Comparison of ENCODE assay signal across 20 cellular contexts in genomic region chr1:4512622-4513021, GRCh38.
DNase-seq lines count a peak whose midpoint lies in the region; FAIRE-seq and TF ChIP-seq lines count a peak whose summit lies in the region.
"Had no signal": no experiment of that assay in that cellular context is flagged by ENCODE, and none has a peak within 500 bp of the region (broad histone marks: within the 10 kb centered on the region; RNA-seq: fewer than 3 reads in every experiment).

No MANE protein-coding gene starts in this region.

- H3K4me1 ChIP-seq in BLaER1 treated with 17β-estradiol and CSF1 and Interleukin-3, amounts not matched to agents 10 nM and 100 nM, result peaks cover 0 to 50% (median 45%) of the 10 kb centered on the region in 10 experiments; a peak in 17 of 20 replicates
- H3K4me1 ChIP-seq in kidney (ENCODE audit: control insufficient read depth in 1 of 2, insufficient read depth in 1 of 2, low read depth in 1 of 2, low read length in 2 of 2), result peaks cover 0 to 10% of the 10 kb centered on the region in 2 donors
- H3K4me1 ChIP-seq in effector memory CD4-positive, alpha-beta T cell (ENCODE audit: control insufficient read depth, insufficient read depth, low read length, poor library complexity, severe bottlenecking), result no peaks in the 10 kb centered on the region
- H3K4me1 ChIP-seq: colonic mucosa had no signal

- peaks cover 0 to 59% (median 26%) of the 10 kb centered on the region in 11 experiments; a peak in 14 of 22 replicates for H4K20me1 ChIP-seq in BLaER1 treated with 17β-estradiol and CSF1 and Interleukin-3, amounts not matched to agents 10 nM and 100 nM

- peak overlapping the region in 2 of 11 experiments; percentile 28 to 33; a peak in 2 of 22 replicates for H3K9ac ChIP-seq in BLaER1 treated with 17β-estradiol and CSF1 and Interleukin-3, amounts not matched to agents 10 nM and 100 nM
- no peak overlapping the region for H3K9ac ChIP-seq in kidney (ENCODE audit: low read length in 2 of 2)

- no peak overlapping the region for H3K27ac ChIP-seq in BLaER1 treated with 17β-estradiol and CSF1 and Interleukin-3, amounts not matched to agents 10 nM and 100 nM
- H3K27ac ChIP-seq in cingulate gyrus (ENCODE audit: low read depth, low read length) (peak overlapping the region; percentile 60), kidney (ENCODE audit: low read depth in 2 of 2, low read length in 2 of 2) (peak overlapping the region; percentile 77 to 88)
- H3K27ac ChIP-seq in effector memory CD4-positive, alpha-beta T cell (ENCODE audit: insufficient read depth, low read length, poor library complexity, severe bottlenecking), result no peak overlapping the region
- H3K27ac ChIP-seq: colonic mucosa had no signal

- no peaks in the 10 kb centered on the region for H3K36me3 ChIP-seq in BLaER1 treated with 17β-estradiol and CSF1 and Interleukin-3, amounts not matched to agents 10 nM and 100 nM
- no peaks in the 10 kb centered on the region for H3K36me3 ChIP-seq in kidney (ENCODE audit: control insufficient read depth in 1 of 2, insufficient read depth in 2 of 2, low read length in 2 of 2)
- no peaks in the 10 kb centered on the region for H3K36me3 ChIP-seq in effector memory CD4-positive, alpha-beta T cell (ENCODE audit: control insufficient read depth, insufficient read depth, low read length)
- H3K36me3 ChIP-seq: colonic mucosa had no signal

- intact Hi-C loops in kidney (cut with DNase I), result no loop called here

- TF ChIP-seq CTCF in kidney (IDR thresholded peaks at IDR 0.05; ENCODE audit: borderline replicate concordance, extremely low read depth, insufficient read depth), result no peak

- H3K4me3 ChIP-seq in BLaER1 treated with 17β-estradiol and CSF1 and Interleukin-3, amounts not matched to agents 10 nM and 100 nM, result no peak overlapping the region
- no peak overlapping the region for H3K4me3 ChIP-seq in kidney (ENCODE audit: low read length in 2 of 2)
- H3K4me3 ChIP-seq in effector memory CD4-positive, alpha-beta T cell (ENCODE audit: insufficient read depth, low read depth, low read length, poor library complexity, severe bottlenecking), result no peak overlapping the region
- H3K4me3 ChIP-seq: colonic mucosa had no signal

- FAIRE-seq in kidney (lab: Jason Lieb, UNC), result no peak
- FAIRE-seq: G401.6, TTC549 had no signal

- peaks cover 47 to 79% (median 63%) of the 10 kb centered on the region in 11 experiments for H3K27me3 ChIP-seq in BLaER1 treated with 17β-estradiol and CSF1 and Interleukin-3, amounts not matched to agents 10 nM and 100 nM
- no peaks in the 10 kb centered on the region for H3K27me3 ChIP-seq in effector memory CD4-positive, alpha-beta T cell (replicated peaks; ENCODE audit: control insufficient read depth, insufficient read depth, low read length, poor library complexity, severe bottlenecking)
- H3K27me3 ChIP-seq: colonic mucosa had no signal

- DNase-seq in kidney (peak; percentile 85), pons (ENCODE audit: low spot score) (peak; percentile 9), NCI-H2196 (lab: John Stamatoyannopoulos, UW; ENCODE audit: unreplicated experiment) (no peak), NK-92 (lab: John Stamatoyannopoulos, UW; ENCODE audit: unreplicated experiment) (no peak), glomerular visceral epithelial cell (ENCODE audit: extremely low spot score) (no peak)
- no peak for DNase-seq in effector memory CD4-positive, alpha-beta T cell
- DNase-seq: ACHN; activated CD4-positive, alpha-beta T cell treated with anti-CD3 and anti-CD28 coated beads for 48 hours; CD4-positive, CD25-positive, alpha-beta regulatory T cell; colonic mucosa; islet precursor cell; NCI-H1105 treated with DMSO at 0.1 percent for 48 hours; NCI-H2107; NCI-H526 treated with DMSO at 0.1 percent for 48 hours; SIG-M5; T-cell had no signal

- no peaks in the 10 kb centered on the region for H3K9me3 ChIP-seq in BLaER1 treated with 17β-estradiol and CSF1 and Interleukin-3, amounts not matched to agents 10 nM and 100 nM (replicated peaks in 1 of 11)
- H3K9me3 ChIP-seq in kidney (ENCODE audit: control insufficient read depth in 1 of 2, low read length in 2 of 2), result no peaks in the 10 kb centered on the region
- H3K9me3 ChIP-seq in effector memory CD4-positive, alpha-beta T cell (ENCODE audit: control insufficient read depth, low read length), result no peaks in the 10 kb centered on the region
- H3K9me3 ChIP-seq: colonic mucosa had no signal

- H3K4me2 ChIP-seq in BLaER1 treated with 17β-estradiol and CSF1 and Interleukin-3, amounts not matched to agents 10 nM and 100 nM, result peak overlapping the region; percentile 7 to 79 (median 62); a peak in 18 of 22 replicates

Comparison
In these comparisons a context has a peak if more than half of its experiments do, and no peak if none do; other contexts are left out.
1. H3K27ac ChIP-seq: peak in cingulate gyrus (single experiment) and kidney (2 of 2); none in BLaER1 treated with 17β-estradiol and CSF1 and Interleukin-3, amounts not matched to agents 10 nM and 100 nM (0 of 11) and effector memory CD4-positive, alpha-beta T cell (single experiment).
2. DNase-seq: peak in kidney (single experiment) and pons (single experiment); none in NCI-H2196 (single experiment), effector memory CD4-positive, alpha-beta T cell (0 of 3), NK-92 (single experiment) and glomerular visceral epithelial cell (single experiment).